In genomic region chr6:93749191-93749590, GRCh38 we compare ENCODE assay signal across 20 cellular contexts.
DNase-seq lines count a peak whose midpoint lies in the region; FAIRE-seq and TF ChIP-seq lines count a peak whose summit lies in the region.
"Had no signal": no experiment of that assay in that cellular context is flagged by ENCODE, and none has a peak within 500 bp of the region (broad histone marks: within the 10 kb centered on the region; RNA-seq: fewer than 3 reads in every experiment).

No MANE protein-coding gene starts in this region.

- no peak for FAIRE-seq in small intestine (lab: Jason Lieb, UNC)
- FAIRE-seq in HTR-8/SVneo (lab: Jason Lieb, UNC): no peak
- FAIRE-seq: A549, D721Med, G401.6, GM12891, GM19239, HepG2 had no signal

- H3K4me1 ChIP-seq in mesenchymal stem cell (ENCODE audit: control insufficient read depth, insufficient read depth, low read depth, low read length) (no peaks in the 10 kb centered on the region), small intestine (ENCODE audit: control insufficient read depth in 2 of 2, insufficient read depth in 1 of 2, low read depth in 1 of 2, low read length in 1 of 2) (no peaks in the 10 kb centered on the region)
- H3K4me1 ChIP-seq: A549, HAP-1 had no signal

- H3K4ac ChIP-seq in mesenchymal stem cell (ENCODE audit: low read depth in 1 of 2, low read length in 2 of 2): no peak overlapping the region

- no peak overlapping the region for H3K4me2 ChIP-seq in mesenchymal stem cell (ENCODE audit: low read length, poor library complexity, severe bottlenecking)
- H3K4me2 ChIP-seq: A549 had no signal

- no peak overlapping the region for H3K9ac ChIP-seq in mesenchymal stem cell (ENCODE audit: low read length)

- H3K36me3 ChIP-seq in mesenchymal stem cell (ENCODE audit: control insufficient read depth in 1 of 2, insufficient read depth in 2 of 2, low read depth in 1 of 2, low read length in 2 of 2): no peaks in the 10 kb centered on the region
- H3K36me3 ChIP-seq in small intestine (ENCODE audit: control insufficient read depth in 2 of 2, insufficient read depth in 2 of 2, low read length in 2 of 2): no peaks in the 10 kb centered on the region
- H3K36me3 ChIP-seq: HAP-1 had no signal

- H4K8ac ChIP-seq in mesenchymal stem cell (ENCODE audit: low read length): no peak overlapping the region

- no peak overlapping the region for H2AFZ ChIP-seq in mesenchymal stem cell (ENCODE audit: low read depth, low read length)

- H3K4me3 ChIP-seq in astrocyte of the spinal cord (ENCODE audit: low read depth, low read length): no peak overlapping the region
- no peak overlapping the region for H3K4me3 ChIP-seq in fibroblast of pulmonary artery (replicated peaks; ENCODE audit: low read depth, low read length)
- no peak overlapping the region for H3K4me3 ChIP-seq in mesenchymal stem cell (ENCODE audit: insufficient read depth in 1 of 2, low read depth in 1 of 2, low read length in 2 of 2)
- H3K4me3 ChIP-seq in small intestine (ENCODE audit: low read depth in 1 of 2, low read length in 2 of 2): no peak overlapping the region
- no peak overlapping the region for H3K4me3 ChIP-seq in coronary artery
- H3K4me3 ChIP-seq: A549, HAP-1 had no signal

- H2AK5ac ChIP-seq in mesenchymal stem cell (ENCODE audit: low read length, severe bottlenecking): no peak overlapping the region

- H3K27ac ChIP-seq in mesenchymal stem cell (ENCODE audit: low read length, poor library complexity, severe bottlenecking) (no peak overlapping the region), small intestine (ENCODE audit: low read depth in 1 of 2, low read length in 1 of 2) (no peak overlapping the region), coronary artery (no peak overlapping the region)
- H3K27ac ChIP-seq: A549, C4-2B, HL-60 had no signal

- H3K27me3 ChIP-seq in mesenchymal stem cell (ENCODE audit: control insufficient read depth in 1 of 2, insufficient read depth in 1 of 2, low read length in 2 of 2): no peaks in the 10 kb centered on the region
- no peaks in the 10 kb centered on the region for H3K27me3 ChIP-seq in small intestine (ENCODE audit: control insufficient read depth in 2 of 2, insufficient read depth in 2 of 2, low read length in 2 of 2)

- peak; percentile 53 for DNase-seq in LHCN-M2 (ENCODE audit: low read depth)
- peak; percentile 6 for DNase-seq in astrocyte of the spinal cord (ENCODE audit: low read depth, low spot score)
- DNase-seq in fibroblast of pulmonary artery (ENCODE audit: low read depth): peak; percentile 3
- peak; percentile 13 for DNase-seq in mesenchymal stem cell
- DNase-seq in NCI-H1436 treated with DMSO at 0.1 percent for 48 hours (lab: John Stamatoyannopoulos, UW): no peak
- DNase-seq in small intestine: no peak
- no peak for DNase-seq in coronary artery (ENCODE audit: low spot score)
- no peak for DNase-seq in HTR-8/SVneo (ENCODE audit: insufficient read length, low spot score)
- DNase-seq: AML-193; Caco-2; CD4-positive, alpha-beta T cell had no signal

- no peak overlapping the region for H3K14ac ChIP-seq in mesenchymal stem cell (ENCODE audit: low read length in 2 of 2)

- no peak overlapping the region for H4K91ac ChIP-seq in mesenchymal stem cell (ENCODE audit: low read length)

- in situ Hi-C loops in astrocyte of the spinal cord (cut with HindIII; ENCODE audit: low sequenced_read_pairs): no loop called here

- H3K23ac ChIP-seq in mesenchymal stem cell (ENCODE audit: low read length in 2 of 2): no peak overlapping the region

- H3K18ac ChIP-seq in mesenchymal stem cell (ENCODE audit: low read depth in 1 of 2, low read length in 2 of 2): no peak overlapping the region

- no peak for TF ChIP-seq CTCF in astrocyte of the spinal cord (IDR thresholded peaks at IDR 0.05; ENCODE audit: low read depth, low read length)
- no peak for TF ChIP-seq CTCF in fibroblast of pulmonary artery (IDR thresholded peaks at IDR 0.05; ENCODE audit: low read length, missing control alignments)
- TF ChIP-seq CTCF in coronary artery (IDR thresholded peaks at IDR 0.05): no peak

- H2BK120ac ChIP-seq in mesenchymal stem cell (ENCODE audit: low read depth, low read length): no peak overlapping the region

- H3K79me1 ChIP-seq in mesenchymal stem cell (replicated peaks; ENCODE audit: low read length, poor library complexity, severe bottlenecking): no peaks in the 10 kb centered on the region

- H3K9me3 ChIP-seq in mesenchymal stem cell (ENCODE audit: control insufficient read depth, low read length) (no peaks in the 10 kb centered on the region), small intestine (ENCODE audit: control insufficient read depth, low read depth) (no peaks in the 10 kb centered on the region)
- H3K9me3 ChIP-seq: A549, Caco-2, HAP-1 had no signal

- no peak overlapping the region for H2BK12ac ChIP-seq in mesenchymal stem cell (ENCODE audit: low read length in 2 of 2)

- no peak overlapping the region for H2BK15ac ChIP-seq in mesenchymal stem cell (ENCODE audit: low read depth, poor library complexity, severe bottlenecking)

- H2BK5ac ChIP-seq in mesenchymal stem cell (ENCODE audit: low read depth, low read length, poor library complexity, severe bottlenecking): no peak overlapping the region

Comparison
In these comparisons a context has a peak if more than half of its experiments do, and no peak if none do; other contexts are left out.
1. DNase-seq: peak in LHCN-M2 (single experiment), astrocyte of the spinal cord (single experiment), fibroblast of pulmonary artery (single experiment) and mesenchymal stem cell (single experiment); none in NCI-H1436 treated with DMSO at 0.1 percent for 48 hours (single experiment), small intestine (single experiment), coronary artery (single experiment) and HTR-8/SVneo (single experiment).